Comparison of ENCODE assay signal across 1 cellular context in genomic region chr9:135763716-135764446, GRCh38.
TF ChIP-seq lines count a peak whose summit lies in the region.

No MANE protein-coding gene starts in this region.

TF ChIP-seq in H1, 55 proteins besides CTCF, POLR2A, EP300 and RAD21 (continued from another document):
- TF ChIP-seq CHD7 (IDR thresholded peaks at IDR 0.05; ENCODE audit: insufficient replicate concordance, low read length) (no peak), NRF1 (IDR thresholded peaks at IDR 0.05; ENCODE audit: low read depth, low read length) (no peak), CREB1 (IDR thresholded peaks at IDR 0.05) (no peak), POU5F1 (IDR thresholded peaks at IDR 0.05; ENCODE audit: low read depth, low read length) (no peak), BRCA1 (IDR thresholded peaks at IDR 0.05; ENCODE audit: low read depth, low read length) (no peak), TAF7 (optimal IDR thresholded peaks at IDR 0.05; ENCODE audit: borderline replicate concordance, low read depth, low read length) (no peak)
